Comparison of ENCODE assay signal across 7 cellular contexts in genomic region chr1:108779455-108779854, GRCh38.
"Had no signal": no experiment of that assay in that cellular context is flagged by ENCODE, and none has a peak within 500 bp of the region (broad histone marks: within the 10 kb centered on the region; RNA-seq: fewer than 3 reads in every experiment).

No MANE protein-coding gene starts in this region.

- ATAC-seq: GM12878 had no signal

- DNase-seq: GDM1, GF-D8 had no signal

- H3K4me3 ChIP-seq: GM12878 had no signal

- FAIRE-seq: GM12878, GM12891, GM12892, GM18507, GM19239 had no signal
